ENCODE assay signal across 1 cellular context in genomic region chr10:94174838-94175237, GRCh38.
TF ChIP-seq lines count a peak whose summit lies in the region.

No MANE protein-coding gene starts in this region.

TF ChIP-seq in IMR-90, 13 proteins besides CTCF, POLR2A, EP300 and RAD21 (continued from another document):
- TF ChIP-seq ELK1 (IDR thresholded peaks at IDR 0.05; ENCODE audit: borderline replicate concordance, low read depth, low read length): no peak
